Comparison of ENCODE assay signal across 29 cellular contexts in the genomic region with DNA sequence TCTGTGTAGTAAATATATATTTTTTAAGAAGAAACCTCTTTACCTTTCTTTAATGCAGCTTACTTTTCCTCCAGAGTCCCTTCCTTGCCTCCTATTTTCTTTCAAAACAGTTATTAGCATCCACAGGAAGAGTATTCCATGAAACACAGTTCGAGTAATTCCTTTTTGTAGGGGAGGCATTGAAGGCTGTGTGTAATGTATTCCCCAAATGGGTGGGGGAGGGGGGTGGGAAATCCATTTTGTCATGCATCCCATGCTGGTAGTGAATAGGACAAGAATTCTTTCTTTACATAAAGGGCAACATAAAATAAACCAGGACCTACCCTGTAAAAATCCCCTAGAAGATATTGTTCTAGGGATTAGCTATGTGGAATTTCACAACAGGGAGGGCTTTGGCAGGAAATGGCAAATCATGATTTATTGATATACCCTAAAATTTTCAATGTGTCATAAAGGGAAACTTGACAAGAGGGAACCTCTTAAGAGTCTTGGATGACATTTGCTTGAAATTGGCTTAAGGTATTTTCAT.
"Had no signal": no experiment of that assay in that cellular context is flagged by ENCODE, and none has a peak within 500 bp of the region (broad histone marks: within the 10 kb centered on the region; RNA-seq: fewer than 3 reads in every experiment).

No MANE protein-coding gene starts in this region.

- H3K36me3 ChIP-seq: colonic mucosa, esophagus muscularis mucosa, heart right ventricle, left lung, right lobe of liver, suprapubic skin, transverse colon, upper lobe of right lung, uterus had no signal

- H3K4me1 ChIP-seq: colonic mucosa, esophagus muscularis mucosa, heart right ventricle, left lung, parathyroid adenoma, right lobe of liver, suprapubic skin, transverse colon, upper lobe of right lung, uterus had no signal

- H3K9me3 Mint-ChIP-seq: dendritic cell treated with granulocyte-macrophage colony-stimulating factor and Interleukin-4, amounts not matched to agents 40 ng/mL and 50 ng/mL, for 4 days had no signal

- H3K27ac ChIP-seq: colonic mucosa, esophagus muscularis mucosa, heart right ventricle, left lung, parathyroid adenoma, right lobe of liver, suprapubic skin, transverse colon, upper lobe of right lung, uterus had no signal

- H3K36me3 Mint-ChIP-seq: mesothelial cell of epicardium; natural killer cell treated with Interleukin-12 subunit alpha and Interleukin-12 subunit beta and Interleukin-15 and Interleukin-18, amount 100 ng/mL, for 72 hours had no signal

- H3K4me1 Mint-ChIP-seq: mesothelial cell of epicardium; naive B cell; stimulated activated naive CD8-positive, alpha-beta T cell treated with anti-CD3 and anti-CD28 coated beads, Interleukin-15, amount 100 ng/mL, for 72 hours had no signal

- H3K9me3 ChIP-seq: colonic mucosa, esophagus muscularis mucosa, left lung, mucosa of descending colon, right lobe of liver, suprapubic skin, transverse colon, upper lobe of right lung, uterus had no signal

- H3K27me3 ChIP-seq: colonic mucosa, esophagus muscularis mucosa, heart right ventricle, left lung, right lobe of liver, suprapubic skin, transverse colon, upper lobe of right lung, uterus had no signal

- H3K27ac Mint-ChIP-seq: dendritic cell treated with granulocyte-macrophage colony-stimulating factor and Interleukin-4, amounts not matched to agents 40 ng/mL and 50 ng/mL, for 4 days; mesothelial cell of epicardium; naive B cell; natural killer cell treated with Interleukin-12 subunit alpha and Interleukin-12 subunit beta and Interleukin-15 and Interleukin-18, amount 100 ng/mL, for 72 hours; progenitor cell of endocrine pancreas; stimulated activated naive CD8-positive, alpha-beta T cell treated with anti-CD3 and anti-CD28 coated beads, Interleukin-15, amount 100 ng/mL, for 72 hours had no signal

- DNase-seq: colonic mucosa; effector CD8-positive, alpha-beta T cell; foreskin melanocyte; glutamatergic neuron; heart right ventricle; hippocampal formation; left cardiac atrium; left lung; mesenchymal stem cell; mucosa of descending colon; naive B cell; right lobe of liver; small intestine; stimulated activated CD4-positive, alpha-beta T cell treated with anti-CD3 and anti-CD28 coated beads, Interleukin-15, amount 100 ng/mL, for 24 hours; stimulated activated CD4-positive, alpha-beta T cell treated with anti-CD3 and anti-CD28 coated beads, Interleukin-2, amount 100 ng/mL, for 48 hours; stimulated activated naive CD4-positive, alpha-beta T cell; stimulated activated naive CD8-positive, alpha-beta T cell treated with anti-CD3 and anti-CD28 coated beads, Interleukin-15, amount 100 ng/mL, for 72 hours; transverse colon; upper lobe of right lung; uterus had no signal

- ATAC-seq: heart right ventricle; left cardiac atrium; left lung; mucosa of descending colon; natural killer cell treated with Interleukin-12 subunit alpha and Interleukin-12 subunit beta and Interleukin-15 and Interleukin-18, amount 100 ng/mL, for 72 hours; right lobe of liver; stimulated activated naive CD8-positive, alpha-beta T cell treated with anti-CD3 and anti-CD28 coated beads, Interleukin-15, amount 100 ng/mL, for 72 hours; upper lobe of right lung had no signal

- H2AFZ ChIP-seq: parathyroid adenoma had no signal

- H3K9ac ChIP-seq: parathyroid adenoma had no signal

- FAIRE-seq: endothelial cell of umbilical vein, islet of Langerhans, small intestine had no signal

- H3K79me2 ChIP-seq: parathyroid adenoma had no signal

- H3K27me3 Mint-ChIP-seq: dendritic cell treated with granulocyte-macrophage colony-stimulating factor and Interleukin-4, amounts not matched to agents 40 ng/mL and 50 ng/mL, for 4 days; progenitor cell of endocrine pancreas; stimulated activated naive CD8-positive, alpha-beta T cell treated with anti-CD3 and anti-CD28 coated beads, Interleukin-15, amount 100 ng/mL, for 72 hours had no signal

- H3K4me3 ChIP-seq: colonic mucosa, esophagus muscularis mucosa, heart right ventricle, left lung, mucosa of descending colon, right lobe of liver, suprapubic skin, transverse colon, upper lobe of right lung, uterus had no signal

- H3K4me3 Mint-ChIP-seq: dendritic cell treated with granulocyte-macrophage colony-stimulating factor and Interleukin-4, amounts not matched to agents 40 ng/mL and 50 ng/mL, for 4 days; mesothelial cell of epicardium; naive B cell; natural killer cell treated with Interleukin-12 subunit alpha and Interleukin-12 subunit beta and Interleukin-15 and Interleukin-18, amount 100 ng/mL, for 72 hours; stimulated activated naive CD8-positive, alpha-beta T cell treated with anti-CD3 and anti-CD28 coated beads, Interleukin-15, amount 100 ng/mL, for 72 hours had no signal
